In the genomic region with DNA sequence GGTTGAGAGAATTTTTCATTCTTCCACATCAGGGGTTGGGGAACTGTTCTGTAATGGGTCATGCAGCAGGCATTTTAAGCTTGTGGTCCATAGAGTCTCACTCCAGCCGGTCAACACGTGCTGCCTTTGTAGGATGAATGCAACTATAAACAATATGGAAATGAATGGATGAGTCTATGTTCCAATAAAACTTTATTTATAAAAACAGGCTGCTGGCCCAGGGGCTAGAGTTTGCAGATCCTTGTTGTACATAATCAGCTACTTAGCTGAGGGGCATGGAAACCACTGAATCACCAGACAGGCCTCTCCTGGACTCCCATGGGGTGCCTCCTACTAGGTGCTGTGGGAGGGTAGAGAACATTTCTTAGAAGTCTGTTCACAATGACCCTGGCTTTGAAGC, we compare ENCODE assay signal across 22 cellular contexts.
A peak's percentile ranks its signal among the peaks of the same experiment; 100 is the strongest.
DNase-seq lines count a peak whose midpoint lies in the region; ATAC-seq and TF ChIP-seq lines count a peak whose summit lies in the region.
"Had no signal": no experiment of that assay in that cellular context is flagged by ENCODE, and none has a peak within 500 bp of the region (broad histone marks: within the 10 kb centered on the region; RNA-seq: fewer than 3 reads in every experiment).

No MANE protein-coding gene starts in this region.

- H3K27ac Mint-ChIP-seq in GM23338 = no peak overlapping the region
- H3K27ac Mint-ChIP-seq: CD14-positive monocyte; CD4-positive, alpha-beta memory T cell; CD4-positive, CD25-positive, alpha-beta regulatory T cell; CD8-positive, alpha-beta memory T cell had no signal

- H3K4me3 ChIP-seq in GM23338 (no peak overlapping the region), RWPE2 (ENCODE audit: severe bottlenecking) (no peak overlapping the region), iPS-15b (ENCODE audit: low read depth, low read length) (no peak overlapping the region), H7 (ENCODE audit: insufficient read depth, low read depth, low read length) (no peak overlapping the region)
- H3K4me3 ChIP-seq: BLaER1, GM12878 had no signal

- no peaks in the 10 kb centered on the region for H3K9me3 ChIP-seq in RWPE2 (ENCODE audit: severe bottlenecking)
- no peaks in the 10 kb centered on the region for H3K9me3 ChIP-seq in iPS-15b (ENCODE audit: control insufficient read depth, insufficient read depth, low read length)
- H3K9me3 ChIP-seq: BE2C, BLaER1 had no signal

- H3K9ac ChIP-seq in iPS-15b (ENCODE audit: low read depth, low read length) = peak overlapping the region; percentile 3
- H3K9ac ChIP-seq: BLaER1 had no signal

- H3K4me1 ChIP-seq in GM23338 (ENCODE audit: insufficient read depth) = peaks cover 9% of the 10 kb centered on the region
- no peaks in the 10 kb centered on the region for H3K4me1 ChIP-seq in RWPE2 (ENCODE audit: insufficient read depth, poor library complexity, severe bottlenecking)
- H3K4me1 ChIP-seq in iPS-15b (ENCODE audit: control insufficient read depth, insufficient read depth, low read length) = peaks cover 5% of the 10 kb centered on the region
- H3K4me1 ChIP-seq: BE2C, BLaER1 had no signal

- H2AFZ ChIP-seq in GM23338 = peak overlapping the region; percentile 74; the same call in 1 of the 2 replicates

- H3F3A ChIP-seq in GM23338 (replicated peaks; ENCODE audit: low read depth) = no peaks in the 10 kb centered on the region

- TF ChIP-seq CTCF in GM23338 (conservative IDR thresholded peaks at IDR 0.05; ENCODE audit: low read depth in 2 of 2) (no peak), RWPE2 (IDR thresholded peaks at IDR 0.05; ENCODE audit: poor library complexity, severe bottlenecking) (no peak)

- DNase-seq in GM23338 (ENCODE audit: low spot score) (no peak), RWPE2 (ENCODE audit: low spot score) (peak; percentile 29), H7 (no peak)
- DNase-seq: ACHN; BE2C; C1 segment of cervical spinal cord; CD4-positive, alpha-beta memory T cell; CD4-positive, CD25-positive, alpha-beta regulatory T cell; CD8-positive, alpha-beta memory T cell; COR-L47; DMS 273 treated with DMSO at 0.1 percent for 48 hours; DMS153; DMS53; DMS79; DND-41; EL; GDM1 had no signal

- no peak overlapping the region for H3K27ac ChIP-seq in GM23338 (ENCODE audit: low read depth)
- no peak overlapping the region for H3K27ac ChIP-seq in RWPE2 (ENCODE audit: poor library complexity, severe bottlenecking)
- H3K27ac ChIP-seq: BLaER1 had no signal

- H3K4me2 ChIP-seq in GM23338 = no peak overlapping the region
- H3K4me2 ChIP-seq: BLaER1 had no signal

- H3K9me3 Mint-ChIP-seq in GM23338 = peaks cover 3% of the 10 kb centered on the region; the same call in 1 of the 3 replicates

- ATAC-seq in GM23338 (no peak), RWPE2 (ENCODE audit: low read depth) (no peak), GM19397 (IDR thresholded peaks at IDR 0.05; ENCODE audit: unreplicated experiment) (no peak)
- ATAC-seq: GM12878 had no signal

- H3K4me3 Mint-ChIP-seq in GM23338 = no peak overlapping the region; the same call in 2 of the 3 replicates
- H3K4me3 Mint-ChIP-seq: CD14-positive monocyte; CD4-positive, alpha-beta memory T cell; CD4-positive, CD25-positive, alpha-beta regulatory T cell; CD8-positive, alpha-beta memory T cell had no signal

- H3K36me3 ChIP-seq in GM23338 (ENCODE audit: insufficient read depth) (no peaks in the 10 kb centered on the region), RWPE2 (ENCODE audit: low read depth) (no peaks in the 10 kb centered on the region), iPS-15b (ENCODE audit: control insufficient read depth, insufficient read depth, low read length) (no peaks in the 10 kb centered on the region), H7 (replicated peaks; ENCODE audit: control insufficient read depth, insufficient read depth, low read length) (no peaks in the 10 kb centered on the region)
- H3K36me3 ChIP-seq: BE2C, BLaER1 had no signal

- H4K20me1 ChIP-seq in GM23338 (replicated peaks; ENCODE audit: insufficient read depth) = no peaks in the 10 kb centered on the region
- H4K20me1 ChIP-seq: BLaER1 had no signal

- peaks cover 6% of the 10 kb centered on the region for H3K27me3 Mint-ChIP-seq in GM23338 (ENCODE audit: insufficient read depth, low read depth, poor library complexity)

- peaks cover 27% of the 10 kb centered on the region for H3K4me1 Mint-ChIP-seq in GM23338
- H3K4me1 Mint-ChIP-seq: CD14-positive monocyte; CD4-positive, alpha-beta memory T cell; CD4-positive, CD25-positive, alpha-beta regulatory T cell; CD8-positive, alpha-beta memory T cell had no signal

- H3K27me3 ChIP-seq in GM23338 (ENCODE audit: insufficient read depth) = no peaks in the 10 kb centered on the region
- peaks cover 20% of the 10 kb centered on the region for H3K27me3 ChIP-seq in RWPE2 (ENCODE audit: insufficient read depth, poor library complexity, severe bottlenecking)
- peaks cover 2% of the 10 kb centered on the region for H3K27me3 ChIP-seq in iPS-15b (ENCODE audit: control insufficient read depth, insufficient read depth, low read length)
- H3K27me3 ChIP-seq in H7 (ENCODE audit: control insufficient read depth, insufficient read depth, low read length) = no peaks in the 10 kb centered on the region
- H3K27me3 ChIP-seq: BLaER1 had no signal

- no peaks in the 10 kb centered on the region for H3K79me2 ChIP-seq in GM23338 (replicated peaks; ENCODE audit: insufficient read depth)

- H3K36me3 Mint-ChIP-seq in GM23338 (ENCODE audit: low read depth) = no peaks in the 10 kb centered on the region
- H3K36me3 Mint-ChIP-seq: CD14-positive monocyte; CD4-positive, alpha-beta memory T cell; CD4-positive, CD25-positive, alpha-beta regulatory T cell; CD8-positive, alpha-beta memory T cell had no signal

- H3K9me2 ChIP-seq in GM23338 (ENCODE audit: insufficient read depth) = peaks cover 2% of the 10 kb centered on the region; the same call in 1 of the 2 replicates

TF ChIP-seq in GM23338, 12 proteins besides CTCF, POLR2A, EP300 and RAD21:
- TF ChIP-seq ZNF331 (CRISPR knock-in tag; IDR thresholded peaks at IDR 0.05; ENCODE audit: low read depth) = no peak
